Comparison of ENCODE assay signal across 8 cellular contexts in genomic region chr15:71011503-71012155, GRCh38.
A peak's percentile ranks its signal among the peaks of the same experiment; 100 is the strongest.
DNase-seq lines count a peak whose midpoint lies in the region; ATAC-seq, FAIRE-seq and TF ChIP-seq lines count a peak whose summit lies in the region.

No MANE protein-coding gene starts in this region.

- peak overlapping the region; percentile 50 for H3K27ac ChIP-seq in RWPE2 (ENCODE audit: poor library complexity, severe bottlenecking)
- no peak overlapping the region for H3K27ac ChIP-seq in small intestine (ENCODE audit: low read depth in 1 of 2, low read length in 1 of 2)

- no peaks in the 10 kb centered on the region for H3K4me1 ChIP-seq in HAP-1
- peaks cover 26% of the 10 kb centered on the region for H3K4me1 ChIP-seq in RWPE2 (ENCODE audit: insufficient read depth, poor library complexity, severe bottlenecking)
- no peaks in the 10 kb centered on the region for H3K4me1 ChIP-seq in small intestine (ENCODE audit: control insufficient read depth in 2 of 2, insufficient read depth in 1 of 2, low read depth in 1 of 2, low read length in 1 of 2)

- WGBS in small intestine, 3 donors = 84 to 91% (median 91%) methylated on average over 1 of the region's 1 CpG

- no peak for FAIRE-seq in small intestine (lab: Jason Lieb, UNC)

- H3K27me3 ChIP-seq in HAP-1 (ENCODE audit: low read depth) (no peaks in the 10 kb centered on the region), RWPE2 (ENCODE audit: insufficient read depth, poor library complexity, severe bottlenecking) (no peaks in the 10 kb centered on the region), small intestine (ENCODE audit: control insufficient read depth in 2 of 2, insufficient read depth in 2 of 2, low read length in 2 of 2) (no peaks in the 10 kb centered on the region)

- DNase-seq in AG04449 (ENCODE audit: low read depth, low spot score) = peak; percentile 41
- DNase-seq in HAP-1 (ENCODE audit: low spot score in 2 of 2) = peak; percentile 47 to 77
- no peak for DNase-seq in RWPE2 (ENCODE audit: low spot score)
- DNase-seq in glomerular endothelial cell (ENCODE audit: extremely low read depth, low read depth, low spot score) = peak; percentile 22
- peak; percentile 43 for DNase-seq in small intestine
- DNase-seq in epidermal melanocyte (ENCODE audit: insufficient read length, low spot score) = no peak
- no peak for DNase-seq in cerebellum (ENCODE audit: low spot score)
- no peak for DNase-seq in stimulated activated CD4-positive, alpha-beta T cell treated with anti-CD3 and anti-CD28 coated beads, Interleukin-4, amount 100 ng/mL, for 4 hours

- CTCF ChIA-PET in AG04449 (lab: Yijun Ruan, JAX) = interaction anchor here (0.8 to 8.8 kb wide), 31 partner anchors 9 to 789 kb away, joined by 3 to 133 read pairs (median 4); partner anchors contain the start of gene THSD4

- in situ Hi-C loops in HAP-1 (cut with MboI; ENCODE audit: low sequenced_read_pairs) = loop anchor here (10.0 kb wide), 1 partner anchor 433 kb away; no protein-coding TSS in a partner anchor

- ATAC-seq in RWPE2 (ENCODE audit: low read depth) = peak; percentile 97

- no peaks in the 10 kb centered on the region for H3K9me3 ChIP-seq in HAP-1
- H3K9me3 ChIP-seq in RWPE2 (ENCODE audit: severe bottlenecking) = no peaks in the 10 kb centered on the region
- no peaks in the 10 kb centered on the region for H3K9me3 ChIP-seq in small intestine (ENCODE audit: control insufficient read depth, low read depth)

- TF ChIP-seq CTCF in AG04449 (IDR thresholded peaks at IDR 0.05; ENCODE audit: insufficient read depth, low read length, missing control alignments) = peak; percentile 54
- TF ChIP-seq CTCF in RWPE2 (IDR thresholded peaks at IDR 0.05; ENCODE audit: poor library complexity, severe bottlenecking) = peak; percentile 100

- POLR2A ChIA-PET in AG04449 (lab: Yijun Ruan, JAX) = interaction anchor here (0.7 kb wide), 1 partner anchor 159 kb away, joined by 3 read pairs; no protein-coding TSS in a partner anchor

- H3K4me3 ChIP-seq in AG04449 (ENCODE audit: low read depth, low read length) = no peak overlapping the region
- H3K4me3 ChIP-seq in HAP-1 = no peak overlapping the region
- no peak overlapping the region for H3K4me3 ChIP-seq in RWPE2 (ENCODE audit: severe bottlenecking)
- H3K4me3 ChIP-seq in small intestine (ENCODE audit: low read depth in 1 of 2, low read length in 2 of 2) = no peak overlapping the region

- H3K36me3 ChIP-seq in HAP-1 (replicated peaks) = no peaks in the 10 kb centered on the region
- no peaks in the 10 kb centered on the region for H3K36me3 ChIP-seq in RWPE2 (ENCODE audit: low read depth)
- H3K36me3 ChIP-seq in small intestine (ENCODE audit: control insufficient read depth in 2 of 2, insufficient read depth in 2 of 2, low read length in 2 of 2) = no peaks in the 10 kb centered on the region

Comparison
In these comparisons a context has a peak if more than half of its experiments do, and no peak if none do; other contexts are left out.
1. DNase-seq: peak in AG04449 (single experiment), HAP-1 (2 of 2), glomerular endothelial cell (single experiment) and small intestine (single experiment); none in RWPE2 (single experiment), epidermal melanocyte (single experiment), cerebellum (single experiment) and stimulated activated CD4-positive, alpha-beta T cell treated with anti-CD3 and anti-CD28 coated beads, Interleukin-4, amount 100 ng/mL, for 4 hours (0 of 2).